In genomic region chr12:12715128-12715458, GRCh38 we compare ENCODE assay signal across 8 cellular contexts. TPM values are rescaled to one million over a fixed set of nuclear protein-coding genes. Genes with fewer than 3 reads are reported as not detected.
A peak's percentile ranks its signal among the peaks of the same experiment; 100 is the strongest.
DNase-seq lines count a peak whose midpoint lies in the region; ATAC-seq and TF ChIP-seq lines count a peak whose summit lies in the region.

No MANE protein-coding gene starts in this region.

- TF ChIP-seq CTCF in mesothelial cell of epicardium (IDR thresholded peaks at IDR 0.05; ENCODE audit: unreplicated experiment) (no peak), transverse colon (IDR thresholded peaks at IDR 0.05) (no peak)

- no peaks in the 10 kb centered on the region for H3K9me3 Mint-ChIP-seq in activated T-cell treated with anti-CD3 and anti-CD28 coated beads, Interleukin-2, amount 50 U/mL, for 72 hours
- no peaks in the 10 kb centered on the region for H3K9me3 Mint-ChIP-seq in activated naive CD8-positive, alpha-beta T cell treated with anti-CD3 and anti-CD28 coated beads, Interleukin-2, amount 50 U/mL, for 24 hours
- no peaks in the 10 kb centered on the region for H3K9me3 Mint-ChIP-seq in mesothelial cell of epicardium

- peaks cover 0 to 5% (median 2%) of the 10 kb centered on the region in 4 donors for H3K36me3 ChIP-seq in transverse colon

- peak overlapping the region; percentile 99 to 100 (median 100) for H3K27ac ChIP-seq in transverse colon

- peak; percentile 12 to 16 for ATAC-seq in activated T-cell treated with anti-CD3 and anti-CD28 coated beads, Interleukin-2, amount 50 U/mL, for 72 hours (replicated peaks in 1 of 2)
- no peak for ATAC-seq in activated naive CD8-positive, alpha-beta T cell treated with anti-CD3 and anti-CD28 coated beads, Interleukin-2, amount 50 U/mL, for 24 hours
- no peak for ATAC-seq in GM21737 (IDR thresholded peaks at IDR 0.05; ENCODE audit: unreplicated experiment)

- peak overlapping the region; percentile 95 to 98 for H3K4me3 Mint-ChIP-seq in activated T-cell treated with anti-CD3 and anti-CD28 coated beads, Interleukin-2, amount 50 U/mL, for 72 hours
- peak overlapping the region; percentile 77 for H3K4me3 Mint-ChIP-seq in activated naive CD8-positive, alpha-beta T cell treated with anti-CD3 and anti-CD28 coated beads, Interleukin-2, amount 50 U/mL, for 24 hours
- peak overlapping the region; percentile 46 for H3K4me3 Mint-ChIP-seq in mesothelial cell of epicardium

- peak overlapping the region in 1 of 4 donors; percentile 99 for H3K4me3 ChIP-seq in transverse colon

- H3K36me3 Mint-ChIP-seq in activated T-cell treated with anti-CD3 and anti-CD28 coated beads, Interleukin-2, amount 50 U/mL, for 72 hours (ENCODE audit: insufficient read depth in 2 of 2), result peaks cover 28 to 32% of the 10 kb centered on the region in 2 donors
- H3K36me3 Mint-ChIP-seq in activated naive CD8-positive, alpha-beta T cell treated with anti-CD3 and anti-CD28 coated beads, Interleukin-2, amount 50 U/mL, for 24 hours (ENCODE audit: low read depth), result peaks cover 22% of the 10 kb centered on the region
- H3K36me3 Mint-ChIP-seq in mesothelial cell of epicardium, result peaks cover 2% of the 10 kb centered on the region

- in situ Hi-C loops in transverse colon (cut with MboI; ENCODE audit: low pct_ligation_motif_present in 1 of 4, low pct_unique_long_range_greater_than_20kb in 1 of 4, low sequenced_read_pairs in 3 of 4), result loop anchor here in 1 of 4 donors (25.0 kb wide), 1 partner anchor 328 kb away; no protein-coding TSS in a partner anchor

- H3K4me1 ChIP-seq in transverse colon, result peaks cover 24 to 40% (median 37%) of the 10 kb centered on the region in 4 donors

- no peaks in the 10 kb centered on the region for H3K27me3 ChIP-seq in transverse colon

- TF ChIP-seq EP300 in transverse colon (IDR thresholded peaks at IDR 0.05; ENCODE audit: low read depth), result no peak

- intact Hi-C loops in transverse colon (cut with DNase I; ENCODE audit: low total_unique reads), result loop anchor here (5.0 kb wide), 1 partner anchor 153 kb away; the partner anchor contains the start of gene DUSP16

- peaks cover 51% of the 10 kb centered on the region for H3K4me1 Mint-ChIP-seq in activated T-cell treated with anti-CD3 and anti-CD28 coated beads, Interleukin-2, amount 50 U/mL, for 72 hours (ENCODE audit: low read depth)
- H3K4me1 Mint-ChIP-seq in activated naive CD8-positive, alpha-beta T cell treated with anti-CD3 and anti-CD28 coated beads, Interleukin-2, amount 50 U/mL, for 24 hours, result peaks cover 56% of the 10 kb centered on the region
- H3K4me1 Mint-ChIP-seq in mesothelial cell of epicardium, result peaks cover 44% of the 10 kb centered on the region

- H3K9me3 ChIP-seq in transverse colon, result no peaks in the 10 kb centered on the region

- TF ChIP-seq POLR2A in transverse colon (IDR thresholded peaks at IDR 0.05), result no peak

- H3K27ac Mint-ChIP-seq in activated T-cell treated with anti-CD3 and anti-CD28 coated beads, Interleukin-2, amount 50 U/mL, for 72 hours, result peak overlapping the region; percentile 93
- peak overlapping the region; percentile 89 for H3K27ac Mint-ChIP-seq in activated naive CD8-positive, alpha-beta T cell treated with anti-CD3 and anti-CD28 coated beads, Interleukin-2, amount 50 U/mL, for 24 hours
- no peak overlapping the region for H3K27ac Mint-ChIP-seq in mesothelial cell of epicardium

- DNase-seq in activated T-cell treated with anti-CD3 and anti-CD28 coated beads, Interleukin-2, amount 50 U/mL, for 72 hours, result no peak
- DNase-seq in activated T-cell treated with anti-CD3 and anti-CD28 coated beads, Interleukin-2, amount 50 U/mL, for 48 hours, result no peak
- no peak for DNase-seq in activated naive CD8-positive, alpha-beta T cell treated with anti-CD3 and anti-CD28 coated beads, Interleukin-2, amount 50 U/mL, for 24 hours
- DNase-seq in mesothelial cell of epicardium (ENCODE audit: low spot score in 2 of 2, unreplicated experiment in 2 of 2) (no peak), transverse colon (no peak), HuH-7 (ENCODE audit: low spot score) (no peak), NK-92 (lab: John Stamatoyannopoulos, UW; ENCODE audit: unreplicated experiment) (no peak)

- H3K27me3 Mint-ChIP-seq in activated T-cell treated with anti-CD3 and anti-CD28 coated beads, Interleukin-2, amount 50 U/mL, for 72 hours (ENCODE audit: low read depth), result no peaks in the 10 kb centered on the region
- H3K27me3 Mint-ChIP-seq in activated naive CD8-positive, alpha-beta T cell treated with anti-CD3 and anti-CD28 coated beads, Interleukin-2, amount 50 U/mL, for 24 hours, result no peaks in the 10 kb centered on the region
- H3K27me3 Mint-ChIP-seq in mesothelial cell of epicardium (ENCODE audit: low read depth), result no peaks in the 10 kb centered on the region

RNA-seq across cellular contexts. Expression of gene CDKN1B, which starts 2.1 kb away (rescaled TPM):
- total RNA-seq in activated T-cell treated with anti-CD3 and anti-CD28 coated beads, Interleukin-2, amount 50 U/mL, for 72 hours, result 10 to 100 TPM; 54.2 to 67.2 TPM
- total RNA-seq in mesothelial cell of epicardium (23.6 to 28.3 TPM (median 25.0 TPM) in 3 replicates), transverse colon (10 to 100 TPM; 14.1 to 58.3 (median 54.1) TPM)

RNA-seq across cellular contexts. Expression of gene GPR19, which starts 19.1 kb away (rescaled TPM):
- total RNA-seq in activated T-cell treated with anti-CD3 and anti-CD28 coated beads, Interleukin-2, amount 50 U/mL, for 72 hours, result 10 to 100 TPM; 34.2 to 50.4 TPM
- 0.53 to 1.1 TPM (median 1.0 TPM) in 3 replicates for total RNA-seq in mesothelial cell of epicardium
- total RNA-seq in transverse colon, result not detected

Comparison
In these comparisons a context has a peak if more than half of its experiments do, and no peak if none do; other contexts are left out.
1. ATAC-seq: peak in activated T-cell treated with anti-CD3 and anti-CD28 coated beads, Interleukin-2, amount 50 U/mL, for 72 hours (2 of 2); none in activated naive CD8-positive, alpha-beta T cell treated with anti-CD3 and anti-CD28 coated beads, Interleukin-2, amount 50 U/mL, for 24 hours (single experiment) and GM21737 (single experiment).
2. H3K4me3 Mint-ChIP-seq: peak in every context shown above with its lines; median percentile 96 in activated T-cell treated with anti-CD3 and anti-CD28 coated beads, Interleukin-2, amount 50 U/mL, for 72 hours; 77 in activated naive CD8-positive, alpha-beta T cell treated with anti-CD3 and anti-CD28 coated beads, Interleukin-2, amount 50 U/mL, for 24 hours; 46 in mesothelial cell of epicardium.
3. RNA of gene GPR19, which starts 19.1 kb away (total RNA-seq): 34.2 to 50.4 TPM in activated T-cell treated with anti-CD3 and anti-CD28 coated beads, Interleukin-2, amount 50 U/mL, for 72 hours; 0.53 to 1.1 TPM in mesothelial cell of epicardium and not detected in transverse colon; every median in the first group is over 10 times any median in the second.